Comparison of ENCODE assay signal across 8 cellular contexts in the genomic region with DNA sequence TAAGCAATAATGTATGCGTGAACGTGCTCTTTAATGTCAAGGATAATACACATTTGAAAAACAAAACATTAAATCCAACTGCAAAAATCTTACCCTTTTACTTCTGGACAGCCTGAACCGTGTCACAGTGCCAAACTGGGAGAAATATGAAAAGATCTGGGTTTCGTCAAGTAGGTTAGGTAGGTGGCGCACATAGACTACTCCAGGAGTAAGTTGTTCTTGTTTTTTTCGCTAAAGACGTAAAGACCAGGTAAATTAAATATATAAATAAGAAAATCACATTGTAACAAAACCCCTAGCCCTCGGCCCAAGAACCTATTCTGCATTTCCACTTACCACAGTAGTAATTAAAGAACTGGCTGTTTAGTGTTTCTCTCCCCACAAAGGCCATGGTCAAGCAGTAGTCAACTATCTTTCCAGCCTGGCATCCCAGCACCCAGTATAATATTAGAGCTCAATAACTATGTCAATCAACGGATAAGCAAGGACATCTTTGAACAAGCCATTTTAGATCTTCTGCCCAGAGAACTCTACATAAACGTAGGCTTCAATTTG. TPM values are rescaled to one million over a fixed set of nuclear protein-coding genes. Genes with fewer than 3 reads are reported as not detected.
DNase-seq lines count a peak whose midpoint lies in the region; ATAC-seq, FAIRE-seq and TF ChIP-seq lines count a peak whose summit lies in the region.

No MANE protein-coding gene starts in this region.

- peaks cover 18% of the 10 kb centered on the region for H3K36me3 Mint-ChIP-seq in mesothelial cell of epicardium

- peak overlapping the region; percentile 96 for H3K4me3 Mint-ChIP-seq in mesothelial cell of epicardium

- H3K4me3 ChIP-seq in Loucy (ENCODE audit: low read length, poor library complexity, severe bottlenecking), result peak overlapping the region; percentile 89
- H3K4me3 ChIP-seq in brain microvascular endothelial cell (ENCODE audit: low read depth, low read length), result peak overlapping the region; percentile 98

- H3K9me3 Mint-ChIP-seq in mesothelial cell of epicardium, result no peaks in the 10 kb centered on the region

- in situ Hi-C loops in brain microvascular endothelial cell (cut with HindIII; ENCODE audit: low pct_ligation_motif_present, low sequenced_read_pairs), result no loop called here

- peaks cover 28% of the 10 kb centered on the region for H4K20me1 ChIP-seq in Loucy (ENCODE audit: insufficient read depth, low read length, poor library complexity, severe bottlenecking)

- no peak for TF ChIP-seq POLR2A in GM12891 (IDR thresholded peaks at IDR 0.05; ENCODE audit: low read depth, low read length)

- H3K9ac ChIP-seq in ES-I3 (ENCODE audit: low read depth, low read length), result peak overlapping the region; percentile 100
- peak overlapping the region; percentile 84 for H3K9ac ChIP-seq in Loucy (ENCODE audit: low read depth, low read length, poor library complexity, severe bottlenecking)

- peaks cover 9% of the 10 kb centered on the region for H3K36me3 ChIP-seq in ES-I3 (ENCODE audit: insufficient read depth, low read length)
- H3K36me3 ChIP-seq in Loucy (ENCODE audit: insufficient read depth, low read length), result peaks cover 23% of the 10 kb centered on the region
- H3K36me3 ChIP-seq in brain microvascular endothelial cell (replicated peaks), result peaks cover 35% of the 10 kb centered on the region

- TF ChIP-seq CTCF in Loucy (conservative IDR thresholded peaks at IDR 0.05; ENCODE audit: low read length) (peak; percentile 43), brain microvascular endothelial cell (IDR thresholded peaks at IDR 0.05; ENCODE audit: low read depth, low read length, missing control alignments) (peak; percentile 7), mesothelial cell of epicardium (IDR thresholded peaks at IDR 0.05; ENCODE audit: unreplicated experiment) (no peak)

- ATAC-seq in GM19452 (IDR thresholded peaks at IDR 0.05; ENCODE audit: unreplicated experiment) (no peak), HG02759 (IDR thresholded peaks at IDR 0.05; ENCODE audit: unreplicated experiment) (no peak)

- peak overlapping the region; percentile 79 for H3K4me2 ChIP-seq in Loucy (ENCODE audit: low read depth, low read length, poor library complexity, severe bottlenecking)

- DNase-seq in brain microvascular endothelial cell (no peak), mesothelial cell of epicardium (ENCODE audit: low spot score in 2 of 2, unreplicated experiment in 2 of 2) (no peak), GM12891 (ENCODE audit: insufficient read length, low spot score) (no peak), NCI-H748 treated with DMSO at 0.1 percent for 48 hours (lab: John Stamatoyannopoulos, UW) (no peak)

- H3K9me2 ChIP-seq in Loucy (replicated peaks; ENCODE audit: low read depth, low read length), result no peaks in the 10 kb centered on the region

- peaks cover 12% of the 10 kb centered on the region for H3K4me1 Mint-ChIP-seq in mesothelial cell of epicardium

- H3K27ac ChIP-seq in brain microvascular endothelial cell, result peak overlapping the region; percentile 48

- no peaks in the 10 kb centered on the region for H3K9me3 ChIP-seq in ES-I3 (ENCODE audit: control insufficient read depth, insufficient read depth, low read length)
- H3K9me3 ChIP-seq in Loucy (ENCODE audit: insufficient read depth, low read depth, low read length), result no peaks in the 10 kb centered on the region

- H3F3A ChIP-seq in Loucy (ENCODE audit: low read depth), result no peaks in the 10 kb centered on the region

- H3K79me2 ChIP-seq in Loucy (ENCODE audit: insufficient read depth, low read length), result peaks cover 54% of the 10 kb centered on the region

- H3K27me3 ChIP-seq in Loucy (ENCODE audit: insufficient read depth, low read length, poor library complexity, severe bottlenecking), result no peaks in the 10 kb centered on the region
- H3K27me3 ChIP-seq in brain microvascular endothelial cell (replicated peaks), result no peaks in the 10 kb centered on the region

- no peak for FAIRE-seq in GM12891 (lab: Jason Lieb, UNC)

- H3K27me3 Mint-ChIP-seq in mesothelial cell of epicardium (ENCODE audit: low read depth), result peaks cover 2% of the 10 kb centered on the region

- H3K4me1 ChIP-seq in ES-I3 (ENCODE audit: insufficient read depth, low read length) (no peaks in the 10 kb centered on the region), Loucy (ENCODE audit: insufficient read depth, low read length, poor library complexity, severe bottlenecking) (peaks cover 20% of the 10 kb centered on the region)

- peak overlapping the region; percentile 90 for H3K27ac Mint-ChIP-seq in mesothelial cell of epicardium

- H2AFZ ChIP-seq in Loucy (ENCODE audit: low read length), result no peak overlapping the region

TF ChIP-seq in GM12891, 5 proteins besides CTCF, POLR2A, EP300 and RAD21:
- TF ChIP-seq PAX5 (IDR thresholded peaks at IDR 0.05; ENCODE audit: insufficient read depth, low read length, severe bottlenecking), result no peak
- TF ChIP-seq POLR2AphosphoS5 (IDR thresholded peaks at IDR 0.05; ENCODE audit: low read depth, low read length), result no peak
- no peak for TF ChIP-seq TAF1 (IDR thresholded peaks at IDR 0.05; ENCODE audit: low read depth, low read length)
- no peak for TF ChIP-seq POU2F2 (IDR thresholded peaks at IDR 0.05; ENCODE audit: low read depth, low read length)
- TF ChIP-seq SPI1 (IDR thresholded peaks at IDR 0.05; ENCODE audit: low read depth, low read length), result no peak

RNA-seq across cellular contexts. Expression of a gene that starts 1.1 kb away (rescaled TPM):
- total RNA-seq in mesothelial cell of epicardium, result 46.6 to 54.2 TPM (median 50.7 TPM) in 3 replicates
- polyA plus RNA-seq in GM12891 (2012; ENCODE audit: low read depth, missing spikeins), result 59.5 TPM

RNA-seq across cellular contexts. Expression of a gene that starts 19.9 kb away (rescaled TPM):
- total RNA-seq in mesothelial cell of epicardium, result 60.4 to 63.4 TPM (median 63.1 TPM) in 3 replicates
- polyA plus RNA-seq in GM12891 (2012; ENCODE audit: low read depth, missing spikeins), result 27.5 TPM
